In the genomic region with DNA sequence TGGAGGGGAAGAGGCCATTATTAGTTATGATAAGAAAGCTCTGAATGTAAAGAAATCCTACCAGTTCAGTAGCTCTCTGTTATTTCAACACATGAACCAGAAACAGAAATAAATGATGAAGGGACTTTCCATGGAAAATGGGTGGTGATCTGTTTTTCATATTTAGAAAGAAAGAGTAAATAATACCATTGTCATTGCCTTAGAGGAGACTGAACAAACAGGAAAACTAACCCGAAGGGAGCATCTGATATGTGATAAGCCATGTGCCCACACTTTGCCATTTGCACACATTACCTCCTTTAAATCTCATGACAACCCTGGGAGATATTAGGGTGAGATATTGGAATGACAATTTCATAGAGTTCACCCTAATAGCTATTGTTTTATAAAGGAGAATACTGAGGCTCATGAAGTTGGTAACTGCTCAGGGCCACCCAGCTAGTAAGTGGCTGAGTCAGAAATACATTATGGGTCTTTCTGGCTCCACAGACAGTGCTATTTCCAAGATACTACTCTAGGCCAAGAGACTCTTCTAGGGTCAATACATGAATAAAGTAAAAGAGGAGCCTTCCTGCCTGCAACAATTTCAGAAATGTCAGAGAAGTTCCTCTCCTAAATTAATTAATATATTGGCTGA, we compare ENCODE assay signal across 27 cellular contexts.
"Had no signal": no experiment of that assay in that cellular context is flagged by ENCODE, and none has a peak within 500 bp of the region (broad histone marks: within the 10 kb centered on the region; RNA-seq: fewer than 3 reads in every experiment).

No MANE protein-coding gene starts in this region.

- DNase-seq: activated CD4-positive, alpha-beta memory T cell treated with anti-CD3 and anti-CD28 coated beads for 36 hours; activated CD4-positive, alpha-beta T cell treated with anti-CD3 and anti-CD28 coated beads, Interleukin-2, amount 10 ng/mL, durations not matched to agents 7 days and 5 days; activated CD4-positive, CD25-positive, alpha-beta regulatory T cell; activated CD8-positive, alpha-beta memory T cell treated with anti-CD3 and anti-CD28 coated beads for 24 hours; activated gamma-delta T cell treated with Interleukin-2 at 50 U/mL for 16 hours; activated naive CD4-positive, alpha-beta T cell treated with anti-CD3 and anti-CD28 coated beads, Interleukin-2, amount 10 ng/mL, durations not matched to agents 7 days and 5 days; activated naive CD8-positive, alpha-beta T cell treated with anti-CD3 and anti-CD28 coated beads for 36 hours; activated T-cell treated with anti-CD3 and anti-CD28 coated beads for 4 hours; activated T-cell treated with anti-CD3 and anti-CD28 coated beads, Interleukin-2, amount 50 U/mL, for 48 hours; adrenal gland; MG63; NCI-H1105; NCI-H1436; NCI-H1694 treated with DMSO at 0.1 percent for 48 hours; NCI-H2029 treated with DMSO at 0.1 percent for 48 hours; NCI-H524; Peyer's patch; SHP77; T-cell; T-helper 2 cell; T1000 had no signal

- H3K36me3 ChIP-seq: adrenal gland, ascending aorta, MG63, Peyer's patch had no signal

- H3K4me1 ChIP-seq: ascending aorta, Peyer's patch had no signal

- ATAC-seq: T-cell had no signal

- H3K4me1 Mint-ChIP-seq: activated CD4-positive, alpha-beta T cell treated with anti-CD3 and anti-CD28 coated beads, Interleukin-2, amount 10 ng/mL, durations not matched to agents 7 days and 5 days; activated naive CD4-positive, alpha-beta T cell treated with anti-CD3 and anti-CD28 coated beads, Interleukin-2, amount 10 ng/mL, durations not matched to agents 7 days and 5 days; activated naive CD8-positive, alpha-beta T cell treated with anti-CD3 and anti-CD28 coated beads for 36 hours; central memory CD8-positive, alpha-beta T cell; T-cell had no signal

- H3K27me3 ChIP-seq: adrenal gland, ascending aorta, MG63, Peyer's patch had no signal

- H3K4me3 ChIP-seq: adrenal gland, ascending aorta, MG63, Peyer's patch had no signal

- H3K27ac Mint-ChIP-seq: activated CD4-positive, alpha-beta memory T cell treated with anti-CD3 and anti-CD28 coated beads for 36 hours; activated CD4-positive, alpha-beta T cell treated with anti-CD3 and anti-CD28 coated beads, Interleukin-2, amount 10 ng/mL, durations not matched to agents 7 days and 5 days; activated naive CD4-positive, alpha-beta T cell treated with anti-CD3 and anti-CD28 coated beads, Interleukin-2, amount 10 ng/mL, durations not matched to agents 7 days and 5 days; activated naive CD8-positive, alpha-beta T cell treated with anti-CD3 and anti-CD28 coated beads for 36 hours; activated T-helper 2 cell treated with anti-CD3 and anti-CD28 coated beads, Interferon-gamma antibody, Interleukin-2, Interleukin-4, amounts not matched to agents 10 μg/mL and 5 μg/mL and 100 μg/mL, durations not matched to agents 14 hours and 24 hours and 36 hours; T-cell had no signal

- H3K9me3 Mint-ChIP-seq: activated CD4-positive, alpha-beta memory T cell treated with anti-CD3 and anti-CD28 coated beads for 36 hours; activated CD4-positive, alpha-beta T cell treated with anti-CD3 and anti-CD28 coated beads, Interleukin-2, amount 10 ng/mL, durations not matched to agents 7 days and 5 days; activated naive CD4-positive, alpha-beta T cell treated with anti-CD3 and anti-CD28 coated beads, Interleukin-2, amount 10 ng/mL, durations not matched to agents 7 days and 5 days; activated naive CD8-positive, alpha-beta T cell treated with anti-CD3 and anti-CD28 coated beads for 36 hours; activated T-helper 2 cell treated with anti-CD3 and anti-CD28 coated beads, Interferon-gamma antibody, Interleukin-2, Interleukin-4, amounts not matched to agents 10 μg/mL and 5 μg/mL and 100 μg/mL, durations not matched to agents 14 hours and 24 hours and 36 hours; central memory CD8-positive, alpha-beta T cell; T-cell had no signal

- H3K9me3 ChIP-seq: adrenal gland, ascending aorta, MG63, Peyer's patch had no signal

- H3K4me3 Mint-ChIP-seq: activated CD4-positive, alpha-beta memory T cell treated with anti-CD3 and anti-CD28 coated beads for 36 hours; activated CD4-positive, alpha-beta T cell treated with anti-CD3 and anti-CD28 coated beads, Interleukin-2, amount 10 ng/mL, durations not matched to agents 7 days and 5 days; activated naive CD4-positive, alpha-beta T cell treated with anti-CD3 and anti-CD28 coated beads, Interleukin-2, amount 10 ng/mL, durations not matched to agents 7 days and 5 days; activated naive CD8-positive, alpha-beta T cell treated with anti-CD3 and anti-CD28 coated beads for 36 hours; brain; central memory CD8-positive, alpha-beta T cell; T-cell had no signal

- H3K27me3 Mint-ChIP-seq: activated CD4-positive, alpha-beta T cell treated with anti-CD3 and anti-CD28 coated beads, Interleukin-2, amount 10 ng/mL, durations not matched to agents 7 days and 5 days; activated naive CD4-positive, alpha-beta T cell treated with anti-CD3 and anti-CD28 coated beads, Interleukin-2, amount 10 ng/mL, durations not matched to agents 7 days and 5 days; activated naive CD8-positive, alpha-beta T cell treated with anti-CD3 and anti-CD28 coated beads for 36 hours; brain had no signal

- H3K27ac ChIP-seq: ascending aorta, Peyer's patch, RWPE1, VCaP had no signal

- H3K36me3 Mint-ChIP-seq: activated CD4-positive, alpha-beta memory T cell treated with anti-CD3 and anti-CD28 coated beads for 36 hours; activated naive CD4-positive, alpha-beta T cell treated with anti-CD3 and anti-CD28 coated beads, Interleukin-2, amount 10 ng/mL, durations not matched to agents 7 days and 5 days; activated naive CD8-positive, alpha-beta T cell treated with anti-CD3 and anti-CD28 coated beads for 36 hours; brain; T-cell had no signal
